ENCODE assay signal across 16 cellular contexts in genomic region chr11:126340960-126341709, GRCh38. TPM values are rescaled to one million over a fixed set of nuclear protein-coding genes. Genes with fewer than 3 reads are reported as not detected.
DNase-seq lines count a peak whose midpoint lies in the region; ATAC-seq and TF ChIP-seq lines count a peak whose summit lies in the region.
"Had no signal": no experiment of that assay in that cellular context is flagged by ENCODE, and none has a peak within 500 bp of the region (broad histone marks: within the 10 kb centered on the region; RNA-seq: fewer than 3 reads in every experiment).

No MANE protein-coding gene starts in this region.

- H3K27me3 ChIP-seq in psoas muscle (ENCODE audit: insufficient read depth in 3 of 3, low read length in 2 of 3), result no peaks in the 10 kb centered on the region
- H3K27me3 ChIP-seq: neutrophil, uterus had no signal

- H3K4me1 Mint-ChIP-seq in activated T-cell treated with anti-CD3 and anti-CD28 coated beads, Interleukin-2, amount 50 U/mL, for 24 hours (ENCODE audit: low read depth), result peaks cover 20% of the 10 kb centered on the region
- peaks cover 6% of the 10 kb centered on the region for H3K4me1 Mint-ChIP-seq in activated T-cell treated with anti-CD3 and anti-CD28 coated beads, Interleukin-2, amount 50 U/mL, for 4 hours (ENCODE audit: low read depth)
- peaks cover 46% of the 10 kb centered on the region for H3K4me1 Mint-ChIP-seq in brain

- peak overlapping the region; percentile 81 for H3K27ac Mint-ChIP-seq in activated T-cell treated with anti-CD3 and anti-CD28 coated beads, Interleukin-2, amount 50 U/mL, for 24 hours
- H3K27ac Mint-ChIP-seq in brain, result peak overlapping the region in 4 of 5 experiments; percentile 20 to 64 (median 40)
- H3K27ac Mint-ChIP-seq: dendritic cell treated with granulocyte-macrophage colony-stimulating factor and Interleukin-4, amounts not matched to agents 40 ng/mL and 50 ng/mL, for 4 days had no signal

- H3K9me3 Mint-ChIP-seq in activated T-cell treated with anti-CD3 and anti-CD28 coated beads, Interleukin-2, amount 50 U/mL, for 24 hours, result no peaks in the 10 kb centered on the region
- no peaks in the 10 kb centered on the region for H3K9me3 Mint-ChIP-seq in activated T-cell treated with anti-CD3 and anti-CD28 coated beads, Interleukin-2, amount 50 U/mL, for 4 hours
- H3K9me3 Mint-ChIP-seq in brain, result no peaks in the 10 kb centered on the region
- H3K9me3 Mint-ChIP-seq: dendritic cell treated with granulocyte-macrophage colony-stimulating factor and Interleukin-4, amounts not matched to agents 40 ng/mL and 50 ng/mL, for 4 days; H9 had no signal

- H3K4me1 ChIP-seq in psoas muscle, result peaks cover 30% of the 10 kb centered on the region
- H3K4me1 ChIP-seq: uterus had no signal

- TF ChIP-seq CTCF in brain (conservative IDR thresholded peaks at IDR 0.05), result no peak
- no peak for TF ChIP-seq CTCF in psoas muscle (IDR thresholded peaks at IDR 0.05)

- DNase-seq in activated T-cell treated with anti-CD3 and anti-CD28 coated beads, Interleukin-2, amount 50 U/mL, for 24 hours, result no peak
- no peak for DNase-seq in activated T-cell treated with anti-CD3 and anti-CD28 coated beads, Interleukin-2, amount 50 U/mL, for 4 hours
- DNase-seq in psoas muscle, result peak in 1 of 2 donors; percentile 34
- no peak for DNase-seq in NCI-H82 treated with DMSO at 0.1 percent for 48 hours (lab: John Stamatoyannopoulos, UW; ENCODE audit: unreplicated experiment)
- no peak for DNase-seq in NCI-H2107 treated with DMSO at 0.1 percent for 48 hours (lab: John Stamatoyannopoulos, UW; ENCODE audit: unreplicated experiment)
- DNase-seq: DMS79, H9, kidney glomerular epithelial cell, NCI-H1436, NCI-H82, uterus had no signal

- ATAC-seq in activated T-cell treated with anti-CD3 and anti-CD28 coated beads, Interleukin-2, amount 50 U/mL, for 4 hours, result no peak
- ATAC-seq in psoas muscle, result peak in 3 of 4 donors; percentile 42 to 53 (median 48)
- ATAC-seq in HG02938 (IDR thresholded peaks at IDR 0.05; ENCODE audit: unreplicated experiment), result no peak

- intact Hi-C loops in psoas muscle (cut with DNase I), result no loop called here

- no peak overlapping the region for H3K4me3 ChIP-seq in psoas muscle
- H3K4me3 ChIP-seq: uterus had no signal

- no peaks in the 10 kb centered on the region for H3K27me3 Mint-ChIP-seq in activated T-cell treated with anti-CD3 and anti-CD28 coated beads, Interleukin-2, amount 50 U/mL, for 24 hours
- H3K27me3 Mint-ChIP-seq in activated T-cell treated with anti-CD3 and anti-CD28 coated beads, Interleukin-2, amount 50 U/mL, for 4 hours (ENCODE audit: low read depth), result no peaks in the 10 kb centered on the region
- H3K27me3 Mint-ChIP-seq in brain, result peaks cover 3% of the 10 kb centered on the region
- H3K27me3 Mint-ChIP-seq: dendritic cell treated with granulocyte-macrophage colony-stimulating factor and Interleukin-4, amounts not matched to agents 40 ng/mL and 50 ng/mL, for 4 days had no signal

- H3K27ac ChIP-seq in KOPT-K1 (ENCODE audit: low read depth, low read length, poor library complexity, severe bottlenecking) (peak overlapping the region; percentile 41), psoas muscle (peak overlapping the region; percentile 20)
- H3K27ac ChIP-seq: neutrophil, uterus had no signal

- H3K36me3 ChIP-seq in KOPT-K1 (ENCODE audit: insufficient read depth, low read length) (peaks cover 82% of the 10 kb centered on the region), psoas muscle (ENCODE audit: insufficient read depth in 1 of 2, low read depth in 1 of 2) (peaks cover 2 to 38% of the 10 kb centered on the region in 2 donors)
- H3K36me3 ChIP-seq: uterus had no signal

- H3K9me3 ChIP-seq in KOPT-K1 (ENCODE audit: insufficient read depth, low read length, poor library complexity, severe bottlenecking) (no peaks in the 10 kb centered on the region), psoas muscle (no peaks in the 10 kb centered on the region)
- H3K9me3 ChIP-seq: neutrophil, uterus had no signal

- no peak overlapping the region for H3K4me3 Mint-ChIP-seq in activated T-cell treated with anti-CD3 and anti-CD28 coated beads, Interleukin-2, amount 50 U/mL, for 24 hours
- no peak overlapping the region for H3K4me3 Mint-ChIP-seq in activated T-cell treated with anti-CD3 and anti-CD28 coated beads, Interleukin-2, amount 50 U/mL, for 4 hours
- no peak overlapping the region for H3K4me3 Mint-ChIP-seq in brain
- H3K4me3 Mint-ChIP-seq: dendritic cell treated with granulocyte-macrophage colony-stimulating factor and Interleukin-4, amounts not matched to agents 40 ng/mL and 50 ng/mL, for 4 days; H9 had no signal

- H3K36me3 Mint-ChIP-seq in activated T-cell treated with anti-CD3 and anti-CD28 coated beads, Interleukin-2, amount 50 U/mL, for 24 hours (ENCODE audit: low read depth), result peaks cover 87% of the 10 kb centered on the region
- peaks cover 22% of the 10 kb centered on the region for H3K36me3 Mint-ChIP-seq in activated T-cell treated with anti-CD3 and anti-CD28 coated beads, Interleukin-2, amount 50 U/mL, for 4 hours (ENCODE audit: insufficient read depth)
- H3K36me3 Mint-ChIP-seq in brain, result peaks cover 18% of the 10 kb centered on the region

- 54 to 73% (median 56%) methylated on average over 13 of the region's 13 CpGs for WGBS in psoas muscle, 3 donors

RNA-seq across cellular contexts. Expression of gene ST3GAL4, which starts 14.4 kb away (rescaled TPM):
- 1 to 10 TPM; 7.7 to 8.2 (median 7.9) TPM for total RNA-seq in activated T-cell treated with anti-CD3 and anti-CD28 coated beads, Interleukin-2, amount 50 U/mL, for 4 hours
- polyA plus RNA-seq in brain (ENCODE audit: insufficient read depth, low read depth, low replicate concordance), result 43.9 TPM
- 1 to 10 TPM; 4.1 to 9.3 (median 6.3) TPM for total RNA-seq in psoas muscle
- 1 to 10 TPM; 3.5 to 4.7 (median 3.6) TPM for polyA plus RNA-seq in psoas muscle

RNA-seq across cellular contexts. Expression of gene DCPS, which starts 37.3 kb away (rescaled TPM):
- 10 to 100 TPM; 31.4 to 37.6 (median 37.5) TPM for total RNA-seq in activated T-cell treated with anti-CD3 and anti-CD28 coated beads, Interleukin-2, amount 50 U/mL, for 4 hours
- polyA plus RNA-seq in brain (ENCODE audit: insufficient read depth, low read depth, low replicate concordance) (30.1 TPM), psoas muscle (10 to 100 TPM; 12.1 to 20.5 (median 15.5) TPM)
- 10 to 100 TPM; 11.8 to 16.7 (median 14.2) TPM for total RNA-seq in psoas muscle

RNA-seq across cellular contexts. Expression of gene TIRAP, which starts 58.2 kb away (rescaled TPM):
- 1 to 10 TPM; 4.8 to 6.4 (median 5.4) TPM for total RNA-seq in activated T-cell treated with anti-CD3 and anti-CD28 coated beads, Interleukin-2, amount 50 U/mL, for 4 hours
- 9.3 TPM for polyA plus RNA-seq in brain (ENCODE audit: insufficient read depth, low read depth, low replicate concordance)
- total RNA-seq in psoas muscle, result 1 to 10 TPM; 5.8 to 9.6 (median 6.5) TPM
- 1 to 10 TPM; 3.3 to 7.9 (median 4.1) TPM for polyA plus RNA-seq in psoas muscle

Comparison
In these comparisons a context has a peak if more than half of its experiments do, and no peak if none do; other contexts are left out.
1. ATAC-seq: peak in psoas muscle (3 of 4); none in activated T-cell treated with anti-CD3 and anti-CD28 coated beads, Interleukin-2, amount 50 U/mL, for 4 hours (0 of 2) and HG02938 (single experiment).